ENCODE assay signal across 8 cellular contexts in the genomic region with DNA sequence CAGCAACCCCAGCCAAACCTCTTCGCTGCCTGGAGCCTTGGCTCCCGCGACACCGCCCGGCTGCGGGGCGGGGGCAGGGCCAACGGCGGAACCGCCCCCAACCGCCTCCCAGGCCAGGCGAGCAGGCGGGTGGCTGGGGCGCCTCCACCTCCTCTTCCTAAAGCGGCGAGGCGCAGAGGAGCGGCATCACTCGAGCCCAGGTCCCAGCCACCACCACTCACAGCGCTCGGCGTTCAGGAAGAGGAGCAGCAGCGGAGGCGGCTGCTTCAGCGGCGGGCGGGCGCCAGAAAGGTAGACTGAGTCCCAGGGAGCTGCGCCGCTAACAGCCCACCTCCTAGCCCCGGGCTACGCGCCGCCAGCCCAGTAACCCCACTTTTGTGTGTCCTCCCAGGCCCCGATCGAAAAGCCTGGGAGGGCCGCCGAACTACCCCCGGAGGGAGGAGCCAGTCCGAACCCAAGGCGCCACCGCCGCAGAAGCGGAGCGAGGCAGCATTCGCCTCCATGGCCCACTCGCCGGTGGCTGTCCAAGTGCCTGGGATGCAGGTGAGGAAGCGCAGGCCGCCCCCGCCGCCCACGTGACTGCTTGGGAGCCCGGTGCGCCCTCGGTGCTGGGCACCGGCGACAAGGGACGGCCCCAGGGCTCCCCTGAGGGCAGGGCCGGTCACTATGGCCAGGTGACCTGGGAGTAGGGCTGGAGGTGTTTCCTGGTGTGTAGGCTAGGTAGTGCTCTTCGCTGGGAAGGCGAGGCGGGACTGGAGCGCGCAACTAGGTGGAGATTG. TPM values are rescaled to one million over a fixed set of nuclear protein-coding genes. Genes with fewer than 3 reads are reported as not detected.
DNase-seq lines count a peak whose midpoint lies in the region; ATAC-seq and TF ChIP-seq lines count a peak whose summit lies in the region.

Gene STK26, plus strand, starts transcription at position 186 of the 779 bp plus-strand sequence. Its CDS starts 316 bp downstream, at position 502.

- no peaks in the 10 kb centered on the region for H3K27me3 Mint-ChIP-seq in Caco-2 (ENCODE audit: insufficient read depth, unreplicated experiment)
- H3K27me3 Mint-ChIP-seq in activated T-cell treated with anti-CD3 and anti-CD28 coated beads, Interleukin-2, amount 50 U/mL, for 24 hours = peaks cover 41% of the 10 kb centered on the region
- H3K27me3 Mint-ChIP-seq in natural killer cell treated with Interleukin-12 subunit alpha and Interleukin-12 subunit beta and Interleukin-15 and Interleukin-18, amount 100 ng/mL, for 72 hours = peaks cover 0 to 10% of the 10 kb centered on the region in 2 donors

- H3K36me3 ChIP-seq in Caco-2 (ENCODE audit: control insufficient read depth, insufficient read depth, low read length) = no peaks in the 10 kb centered on the region
- H3K36me3 ChIP-seq in OCI-LY3 (replicated peaks; ENCODE audit: low read depth, low read length) = no peaks in the 10 kb centered on the region
- no peaks in the 10 kb centered on the region for H3K36me3 ChIP-seq in esophagus squamous epithelium

- peaks cover 14% of the 10 kb centered on the region for H3K4me1 Mint-ChIP-seq in Caco-2 (ENCODE audit: low read depth, unreplicated experiment)
- H3K4me1 Mint-ChIP-seq in activated T-cell treated with anti-CD3 and anti-CD28 coated beads, Interleukin-2, amount 50 U/mL, for 24 hours (ENCODE audit: low read depth) = peaks cover 34% of the 10 kb centered on the region
- peaks cover 22 to 25% of the 10 kb centered on the region in 2 donors for H3K4me1 Mint-ChIP-seq in natural killer cell treated with Interleukin-12 subunit alpha and Interleukin-12 subunit beta and Interleukin-15 and Interleukin-18, amount 100 ng/mL, for 72 hours (ENCODE audit: low read depth in 2 of 2)

- ATAC-seq in GM19463 (IDR thresholded peaks at IDR 0.05; ENCODE audit: unreplicated experiment) (peak; percentile 71), HG03571 (IDR thresholded peaks at IDR 0.05; ENCODE audit: unreplicated experiment) (peak; percentile 76)
- ATAC-seq in natural killer cell treated with Interleukin-12 subunit alpha and Interleukin-12 subunit beta and Interleukin-15 and Interleukin-18, amount 100 ng/mL, for 72 hours = peak; percentile 94 to 96
- ATAC-seq in stimulated activated naive CD8-positive, alpha-beta T cell treated with anti-CD3 and anti-CD28 coated beads, Interleukin-15, Interleukin-2, amounts not matched to agents 100 U/mL and 50 U/mL, for 24 hours = peak; percentile 79

- BruUV-seq in Caco-2 (replicated peaks; lab: Mats Ljungman, UMichigan) = no TSS peak

- peak within 1 kb of the TSS; percentile 88 for H3K4me3 Mint-ChIP-seq in Caco-2 (ENCODE audit: unreplicated experiment)
- peak within 1 kb of the TSS; percentile 90 for H3K4me3 Mint-ChIP-seq in activated T-cell treated with anti-CD3 and anti-CD28 coated beads, Interleukin-2, amount 50 U/mL, for 24 hours
- peak within 1 kb of the TSS; percentile 87 for H3K4me3 Mint-ChIP-seq in natural killer cell treated with Interleukin-12 subunit alpha and Interleukin-12 subunit beta and Interleukin-15 and Interleukin-18, amount 100 ng/mL, for 72 hours

- POLR2A ChIA-PET in Caco-2 (lab: Charles Lee) = no interaction called here

- TF ChIP-seq CTCF in Caco-2 (IDR thresholded peaks at IDR 0.05; ENCODE audit: insufficient read depth in 1 of 2, low read depth in 1 of 2, low read length in 1 of 2, severe bottlenecking in 1 of 2, unreplicated experiment in 1 of 2) (no peak), OCI-LY3 (IDR thresholded peaks at IDR 0.05; ENCODE audit: low read depth, low read length) (no peak), esophagus squamous epithelium (IDR thresholded peaks at IDR 0.05) (no peak)

- peak within 1 kb of the TSS; percentile 100 for H3K4me2 ChIP-seq in OCI-LY3 (ENCODE audit: low read length)

- CTCF ChIA-PET in Caco-2 (lab: Charles Lee) = interaction anchor here (1.0 to 1.3 kb wide), 4 partner anchors 47 to 182 kb away, joined by 4 to 6 read pairs (median 5); no protein-coding TSS in a partner anchor

- H4K20me1 ChIP-seq in OCI-LY3 (ENCODE audit: insufficient read depth, low read length) = peaks cover 5% of the 10 kb centered on the region

- peak within 1 kb of the TSS; percentile 94 for H3K9ac ChIP-seq in OCI-LY3 (ENCODE audit: low read length)

- peaks cover 50% of the 10 kb centered on the region for H3K79me2 ChIP-seq in OCI-LY3 (ENCODE audit: low read length)

- H3K27me3 ChIP-seq in Caco-2 (replicated peaks; ENCODE audit: control insufficient read depth, insufficient read depth, low read length) = no peaks in the 10 kb centered on the region
- no peaks in the 10 kb centered on the region for H3K27me3 ChIP-seq in OCI-LY3 (ENCODE audit: low read depth, low read length)
- H3K27me3 ChIP-seq in esophagus squamous epithelium = no peaks in the 10 kb centered on the region

- H3K36me3 Mint-ChIP-seq in Caco-2 (ENCODE audit: insufficient read depth, unreplicated experiment) = peaks cover 19% of the 10 kb centered on the region
- H3K36me3 Mint-ChIP-seq in activated T-cell treated with anti-CD3 and anti-CD28 coated beads, Interleukin-2, amount 50 U/mL, for 24 hours (ENCODE audit: low read depth) = peaks cover 31% of the 10 kb centered on the region
- peaks cover 5% of the 10 kb centered on the region for H3K36me3 Mint-ChIP-seq in natural killer cell treated with Interleukin-12 subunit alpha and Interleukin-12 subunit beta and Interleukin-15 and Interleukin-18, amount 100 ng/mL, for 72 hours

- TF ChIP-seq POLR2A in esophagus squamous epithelium (IDR thresholded peaks at IDR 0.05) = peak in 2 of 4 donors; percentile 83 to 86

- peak within 1 kb of the TSS; percentile 67 for H3K27ac ChIP-seq in OCI-LY3 (ENCODE audit: low read length)
- peak within 1 kb of the TSS; percentile 84 to 91 (median 88) for H3K27ac ChIP-seq in esophagus squamous epithelium

- peaks cover 3% of the 10 kb centered on the region; the same call in 1 of the 2 replicates for H3K4me1 ChIP-seq in Caco-2
- peaks cover 15% of the 10 kb centered on the region for H3K4me1 ChIP-seq in OCI-LY3 (ENCODE audit: low read length)
- peaks cover 0 to 20% (median 0%) of the 10 kb centered on the region in 3 donors for H3K4me1 ChIP-seq in esophagus squamous epithelium

- H2AFZ ChIP-seq in OCI-LY3 (ENCODE audit: low read depth, low read length) = peak within 1 kb of the TSS; percentile 93

- 40% methylated on average over 6 of the region's 65 CpGs; no CpG with 5 or more reads in 1 of the 2 donors for WGBS in esophagus squamous epithelium, 2 donors

- peak within 1 kb of the TSS; percentile 89 for H3K27ac Mint-ChIP-seq in Caco-2 (ENCODE audit: unreplicated experiment)
- peak within 1 kb of the TSS; percentile 94 for H3K27ac Mint-ChIP-seq in activated T-cell treated with anti-CD3 and anti-CD28 coated beads, Interleukin-2, amount 50 U/mL, for 24 hours
- H3K27ac Mint-ChIP-seq in natural killer cell treated with Interleukin-12 subunit alpha and Interleukin-12 subunit beta and Interleukin-15 and Interleukin-18, amount 100 ng/mL, for 72 hours = peak within 1 kb of the TSS; percentile 76 to 86

- DNase-seq in Caco-2 (peak; percentile 79 to 86), esophagus squamous epithelium (lab: John Stamatoyannopoulos, UW) (peak; percentile 12)
- peak; percentile 82 for DNase-seq in activated T-cell treated with anti-CD3 and anti-CD28 coated beads, Interleukin-2, amount 50 U/mL, for 24 hours
- peak; percentile 86 for DNase-seq in natural killer cell treated with Interleukin-12 subunit alpha and Interleukin-12 subunit beta and Interleukin-15 and Interleukin-18, amount 100 ng/mL, for 72 hours (ENCODE audit: low spot score)
- DNase-seq in stimulated activated naive CD8-positive, alpha-beta T cell treated with anti-CD3 and anti-CD28 coated beads, Interleukin-15, Interleukin-2, amounts not matched to agents 100 U/mL and 50 U/mL, for 24 hours = peak; percentile 77

- H3K4me3 ChIP-seq in Caco-2 (ENCODE audit: low read depth, low read length) (peak within 1 kb of the TSS; percentile 79), OCI-LY3 (ENCODE audit: low read length) (peak within 1 kb of the TSS; percentile 99), esophagus squamous epithelium (peak within 1 kb of the TSS; percentile 61 to 79 (median 68))

- H3K9me3 Mint-ChIP-seq in Caco-2 (ENCODE audit: unreplicated experiment) = no peaks in the 10 kb centered on the region
- H3K9me3 Mint-ChIP-seq in activated T-cell treated with anti-CD3 and anti-CD28 coated beads, Interleukin-2, amount 50 U/mL, for 24 hours = no peaks in the 10 kb centered on the region
- no peaks in the 10 kb centered on the region for H3K9me3 Mint-ChIP-seq in natural killer cell treated with Interleukin-12 subunit alpha and Interleukin-12 subunit beta and Interleukin-15 and Interleukin-18, amount 100 ng/mL, for 72 hours

- H3K9me3 ChIP-seq in Caco-2 = no peaks in the 10 kb centered on the region
- no peaks in the 10 kb centered on the region for H3K9me3 ChIP-seq in OCI-LY3 (ENCODE audit: insufficient read depth, low read length)
- H3K9me3 ChIP-seq in esophagus squamous epithelium = no peaks in the 10 kb centered on the region

- intact Hi-C loops in Caco-2 (cut with micrococcal nuclease; ENCODE audit: unreplicated experiment) = loop anchor here (2.0 kb wide), 4 partner anchors 47 to 389 kb away; partner anchors contain the start of gene RAP2C
- intact Hi-C loops in esophagus squamous epithelium (cut with DNase I) = no loop called here

RNA-seq across cellular contexts. Expression of gene STK26, which starts in this region (rescaled TPM):
- 36.8 and 37.1 TPM in 2 replicates for total RNA-seq in Caco-2 (2022)
- 10 to 100 TPM; 12.2 to 21.6 (median 19.9) TPM for total RNA-seq in esophagus squamous epithelium
- total RNA-seq in natural killer cell treated with Interleukin-12 subunit alpha and Interleukin-12 subunit beta and Interleukin-15 and Interleukin-18, amount 100 ng/mL, for 72 hours = 10 to 100 TPM; 41.6 to 73.7 TPM

Comparison
In these comparisons a context has a peak if more than half of its experiments do, and no peak if none do; other contexts are left out.
1. Peak in every context shown above with its lines: DNase-seq, ATAC-seq, H3K4me3 ChIP-seq and H3K27ac ChIP-seq.
2. DNase-seq: peak in every context shown above with its lines; median percentile 86 in natural killer cell treated with Interleukin-12 subunit alpha and Interleukin-12 subunit beta and Interleukin-15 and Interleukin-18, amount 100 ng/mL, for 72 hours; 82 in Caco-2; 82 in activated T-cell treated with anti-CD3 and anti-CD28 coated beads, Interleukin-2, amount 50 U/mL, for 24 hours; 77 in stimulated activated naive CD8-positive, alpha-beta T cell treated with anti-CD3 and anti-CD28 coated beads, Interleukin-15, Interleukin-2, amounts not matched to agents 100 U/mL and 50 U/mL, for 24 hours; 12 in esophagus squamous epithelium.